ENCODE assay signal across 8 cellular contexts in genomic region chr10:126888436-126888835, GRCh38. TPM values are rescaled to one million over a fixed set of nuclear protein-coding genes. Genes with fewer than 3 reads are reported as not detected.
DNase-seq lines count a peak whose midpoint lies in the region; ATAC-seq and TF ChIP-seq lines count a peak whose summit lies in the region.
"Not testable (repeated sequence)": the region's sequence is repeated elsewhere in the genome, so short reads cannot be mapped to it uniquely, and the experiment has no call there.
"Had no signal": no experiment of that assay in that cellular context is flagged by ENCODE, and none has a peak within 500 bp of the region (broad histone marks: within the 10 kb centered on the region; RNA-seq: fewer than 3 reads in every experiment).

No MANE protein-coding gene starts in this region.

- H3K4me1 ChIP-seq in HCT116 (ENCODE audit: control insufficient read depth in 1 of 2, insufficient read depth in 2 of 2, low read length in 2 of 2); PC-3 (ENCODE audit: insufficient read depth, low read length); RWPE2 (ENCODE audit: insufficient read depth, poor library complexity, severe bottlenecking): not testable (repeated sequence)

- H3K27me3 ChIP-seq in HCT116 (ENCODE audit: insufficient read depth, low read length); PC-3 (ENCODE audit: low read length); RWPE2 (ENCODE audit: insufficient read depth, poor library complexity, severe bottlenecking): not testable (repeated sequence)

- not testable (repeated sequence) for H3K9me2 ChIP-seq in HCT116 (ENCODE audit: insufficient read depth); PC-3 (replicated peaks; ENCODE audit: low read length)

- ATAC-seq in HCT116 (peak; percentile 63), RWPE2 (ENCODE audit: low read depth) (peak; percentile 77)
- not testable (repeated sequence) for ATAC-seq in PC-3

- not testable (repeated sequence) for H3K4me3 ChIP-seq in HCT116 (replicated peaks in 1 of 2; ENCODE audit: low read depth in 1 of 2, low read length in 2 of 2); PC-3 (ENCODE audit: low read length); RWPE2 (ENCODE audit: severe bottlenecking); epithelial cell of esophagus (ENCODE audit: low read length)

- H3F3A ChIP-seq in PC-3 (ENCODE audit: low read length, unreplicated experiment) = not testable (repeated sequence)

- H3K79me2 ChIP-seq in HCT116 (ENCODE audit: insufficient read depth, low read length); PC-3 (ENCODE audit: low read length): not testable (repeated sequence)

- BruUV-seq in HCT116 (replicated peaks; lab: Mats Ljungman, UMichigan); PC-3 (replicated peaks; lab: Mats Ljungman, UMichigan): not testable (repeated sequence)

- not testable (repeated sequence) for H3K27ac ChIP-seq in HCT116 (ENCODE audit: low read depth, low read length); PC-3 (ENCODE audit: low read length); RWPE2 (ENCODE audit: poor library complexity, severe bottlenecking)

- CTCF ChIA-PET in HCT116 (lab: Charles Lee) = interaction anchor here (0.7 kb wide), 1 partner anchor 676 kb away, joined by 3 read pairs; no protein-coding TSS in a partner anchor
- CTCF ChIA-PET in PC-3 (lab: Charles Lee) = not testable (repeated sequence)

- RAD21 ChIA-PET in HCT116 (lab: Charles Lee; ENCODE audit: low non-redundant PET in 1 of 2, low total read pairs in 2 of 2, uncharacterized antibody in 2 of 2, unreplicated experiment in 2 of 2) = not testable (repeated sequence)

- intact Hi-C loops in HCT116 (cut with micrococcal nuclease); PC-3 (cut with micrococcal nuclease): not testable (repeated sequence)

- not testable (repeated sequence) for H3K9me3 ChIP-seq in HCT116 (ENCODE audit: control insufficient read depth in 1 of 2, insufficient read depth in 1 of 2, low read depth in 1 of 2, low read length in 2 of 2); PC-3 (ENCODE audit: low read length); RWPE2 (ENCODE audit: severe bottlenecking)

- H3K36me3 ChIP-seq in HCT116 (ENCODE audit: control insufficient read depth in 1 of 2, insufficient read depth in 2 of 2, low read length in 2 of 2); PC-3 (ENCODE audit: low read depth, low read length); RWPE2 (ENCODE audit: low read depth): not testable (repeated sequence)

- peak; percentile 15 for DNase-seq in A172 (ENCODE audit: low spot score)
- not testable (repeated sequence) for DNase-seq in HCT116 (ENCODE audit: low read depth, low spot score); RWPE2 (ENCODE audit: low spot score)
- DNase-seq in LoVo (ENCODE audit: low spot score) = peak; percentile 19
- peak; percentile 8 for DNase-seq in PC-3
- peak; percentile 81 for DNase-seq in epithelial cell of esophagus (ENCODE audit: low read depth)
- peak; percentile 78 for DNase-seq in glomerular visceral epithelial cell (ENCODE audit: extremely low spot score)

- POLR2A ChIA-PET in HCT116 (lab: Charles Lee); PC-3 (lab: Charles Lee; ENCODE audit: unreplicated experiment): not testable (repeated sequence)

- not testable (repeated sequence) for H4K20me1 ChIP-seq in HCT116 (ENCODE audit: insufficient read depth); PC-3 (ENCODE audit: low read length)

- not testable (repeated sequence) for H2AFZ ChIP-seq in HCT116 (ENCODE audit: low read depth, low read length, poor library complexity, severe bottlenecking); PC-3 (ENCODE audit: low read length)

- not testable (repeated sequence) for H3K4me2 ChIP-seq in HCT116 (ENCODE audit: low read length); PC-3 (ENCODE audit: low read length)

- H3K9ac ChIP-seq in HCT116 (ENCODE audit: low read length); PC-3 (ENCODE audit: low read length): not testable (repeated sequence)

- TF ChIP-seq RAD21 in HCT116 (IDR thresholded peaks at IDR 0.05; ENCODE audit: low read depth) = not testable (repeated sequence)

- not testable (repeated sequence) for TF ChIP-seq POLR2A in HCT116 (IDR thresholded peaks at IDR 0.05; ENCODE audit: borderline replicate concordance, extremely low read depth, insufficient read depth, insufficient read length)

- TF ChIP-seq CTCF in HCT116 (IDR thresholded peaks at IDR 0.05 in 2 of 3, conservative IDR thresholded peaks at IDR 0.05 in 1 of 3; ENCODE audit: borderline replicate concordance in 1 of 3, insufficient read depth in 1 of 3, low read depth in 2 of 3, low read length in 2 of 3); PC-3 (conservative IDR thresholded peaks at IDR 0.05; ENCODE audit: low read depth, low read length); RWPE2 (IDR thresholded peaks at IDR 0.05; ENCODE audit: poor library complexity, severe bottlenecking); epithelial cell of esophagus (IDR thresholded peaks at IDR 0.05; ENCODE audit: insufficient read depth, low read depth, low read length, missing control alignments): not testable (repeated sequence)

TF ChIP-seq in HCT116, 20 proteins besides CTCF, POLR2A, EP300 and RAD21:
- peak; percentile 12; the same call in 1 of the 2 replicates for TF ChIP-seq FOSL1 (IDR thresholded peaks at IDR 0.05; ENCODE audit: low read depth)

RNA-seq across cellular contexts. Expression of gene DOCK1, which starts 16.8 kb away (rescaled TPM):
- 20.3 and 29.8 TPM in 2 replicates for total RNA-seq in A172 (2014; rRNA removed; shearing (Covaris generic))
- total RNA-seq in HCT116 (2021; ENCODE audit: unreplicated experiment) (46.5 TPM), PC-3 (2014; rRNA removed) (34.3 and 34.6 TPM in 2 replicates)
- polyA plus RNA-seq in HCT116 (2012) = 18.2 and 23.4 TPM in 2 replicates
- polyA plus RNA-seq: CD4-positive, alpha-beta memory T cell had no signal
